ENCODE assay signal across 8 cellular contexts in genomic region chr12:39272934-39273770, GRCh38.
DNase-seq lines count a peak whose midpoint lies in the region; ATAC-seq, FAIRE-seq and TF ChIP-seq lines count a peak whose summit lies in the region.

No MANE protein-coding gene starts in this region.

- peak; percentile 12 for FAIRE-seq in RCC 7860 (lab: Jason Lieb, UNC)

- peaks cover 0 to 5% (median 0%) of the 10 kb centered on the region in 45 donors for H3K27me3 ChIP-seq in dorsolateral prefrontal cortex

- ATAC-seq in HG03175 (IDR thresholded peaks at IDR 0.05; ENCODE audit: unreplicated experiment): peak; percentile 58

- no peak overlapping the region for H3K4me3 Mint-ChIP-seq in activated naive CD4-positive, alpha-beta T cell treated with anti-CD3 and anti-CD28 coated beads, Interleukin-2, amount 10 ng/mL, durations not matched to agents 7 days and 5 days

- no peak overlapping the region for H3K27ac Mint-ChIP-seq in activated naive CD4-positive, alpha-beta T cell treated with anti-CD3 and anti-CD28 coated beads, Interleukin-2, amount 10 ng/mL, durations not matched to agents 7 days and 5 days

- CTCF ChIA-PET in activated naive CD4-positive, alpha-beta T cell treated with anti-CD3 and anti-CD28 coated beads, Interleukin-2, amount 10 ng/mL, durations not matched to agents 7 days and 5 days (lab: Charles Lee): interaction anchor here (0.6 to 2.3 kb wide), 20 partner anchors 13 to 1132 kb away, joined by 3 to 8 read pairs (median 4); no protein-coding TSS in a partner anchor

- no peaks in the 10 kb centered on the region for H3K27me3 Mint-ChIP-seq in activated naive CD4-positive, alpha-beta T cell treated with anti-CD3 and anti-CD28 coated beads, Interleukin-2, amount 10 ng/mL, durations not matched to agents 7 days and 5 days

- DNase-seq in activated naive CD4-positive, alpha-beta T cell treated with anti-CD3 and anti-CD28 coated beads, Interleukin-2, amount 10 ng/mL, durations not matched to agents 7 days and 5 days: peak; percentile 32
- DNase-seq in activated naive CD4-positive, alpha-beta T cell (lab: John Stamatoyannopoulos, UW): no peak
- DNase-seq in RCC 7860 (ENCODE audit: low spot score) (peak; percentile 13), dorsolateral prefrontal cortex (peak in 2 of 10 donors; percentile 4 to 21), mucosa of gallbladder (ENCODE audit: low spot score) (peak; percentile 13), NCI-H187 (lab: John Stamatoyannopoulos, UW) (no peak), ureter (ENCODE audit: low spot score) (no peak)

- H3K36me3 Mint-ChIP-seq in activated naive CD4-positive, alpha-beta T cell treated with anti-CD3 and anti-CD28 coated beads, Interleukin-2, amount 10 ng/mL, durations not matched to agents 7 days and 5 days: no peaks in the 10 kb centered on the region

- H3K27ac ChIP-seq in dorsolateral prefrontal cortex: no peak overlapping the region

- H3K9me3 Mint-ChIP-seq in activated naive CD4-positive, alpha-beta T cell treated with anti-CD3 and anti-CD28 coated beads, Interleukin-2, amount 10 ng/mL, durations not matched to agents 7 days and 5 days: no peaks in the 10 kb centered on the region

- H3K4me3 ChIP-seq in dorsolateral prefrontal cortex: no peak overlapping the region

- peaks cover 3% of the 10 kb centered on the region for H3K4me1 Mint-ChIP-seq in activated naive CD4-positive, alpha-beta T cell treated with anti-CD3 and anti-CD28 coated beads, Interleukin-2, amount 10 ng/mL, durations not matched to agents 7 days and 5 days

- intact Hi-C loops in dorsolateral prefrontal cortex (cut with DNase I): loop anchor here (5.0 to 10.0 kb wide), 3 partner anchors 128 to 1138 kb away; no protein-coding TSS in a partner anchor

- TF ChIP-seq CTCF in dorsolateral prefrontal cortex (IDR thresholded peaks at IDR 0.05 in 54 of 56, conservative IDR thresholded peaks at IDR 0.05 in 2 of 56; ENCODE audit: low read depth in 1 of 56, partially characterized antibody in 56 of 56): peak; percentile 58 to 88 (median 74)

Comparison
In these comparisons a context has a peak if more than half of its experiments do, and no peak if none do; other contexts are left out.
1. DNase-seq: peak in activated naive CD4-positive, alpha-beta T cell treated with anti-CD3 and anti-CD28 coated beads, Interleukin-2, amount 10 ng/mL, durations not matched to agents 7 days and 5 days (single experiment), RCC 7860 (single experiment) and mucosa of gallbladder (single experiment); none in activated naive CD4-positive, alpha-beta T cell (0 of 4), NCI-H187 (0 of 2) and ureter (single experiment).